In genomic region chr6:134195164-134195906, GRCh38 we compare ENCODE assay signal across 16 cellular contexts.
DNase-seq lines count a peak whose midpoint lies in the region; ATAC-seq, FAIRE-seq and TF ChIP-seq lines count a peak whose summit lies in the region.
"Had no signal": no experiment of that assay in that cellular context is flagged by ENCODE, and none has a peak within 500 bp of the region (broad histone marks: within the 10 kb centered on the region; RNA-seq: fewer than 3 reads in every experiment).

No MANE protein-coding gene starts in this region.

- H3K56ac ChIP-seq in H1 (replicated peaks; ENCODE audit: insufficient read length, low read depth, low read length) = no peak overlapping the region

- H3K4me1 Mint-ChIP-seq in mesothelial cell of epicardium = peaks cover 38% of the 10 kb centered on the region
- peaks cover 11% of the 10 kb centered on the region for H3K4me1 Mint-ChIP-seq in T-helper 17 cell

- H3K4me3 ChIP-seq in A549 (no peak overlapping the region), SU-DHL-6 (ENCODE audit: insufficient read depth, low read length, poor library complexity, severe bottlenecking) (no peak overlapping the region), H1 (ENCODE audit: extremely low read depth in 1 of 4, insufficient read depth in 2 of 4, low read depth in 3 of 4, low read length in 4 of 4) (no peak overlapping the region), right atrium auricular region (no peak overlapping the region)

- H3K27ac ChIP-seq in A549 = peak overlapping the region; percentile 41 to 79; a peak in 5 of 6 replicates
- H3K27ac ChIP-seq in SU-DHL-6 (ENCODE audit: low read depth, low read length) = peak overlapping the region; percentile 48
- H3K27ac ChIP-seq in H1 (ENCODE audit: low read depth, low read length) = no peak overlapping the region
- no peak overlapping the region for H3K27ac ChIP-seq in right atrium auricular region

- TF ChIP-seq RAD21 in A549 (conservative IDR thresholded peaks at IDR 0.05 in 1 of 2, IDR thresholded peaks at IDR 0.05 in 1 of 2) (no peak), H1 (IDR thresholded peaks at IDR 0.05 in 1 of 2, conservative IDR thresholded peaks at IDR 0.05 in 1 of 2; ENCODE audit: low read depth in 2 of 2, low read length in 2 of 2) (no peak)

- H3K4me2 ChIP-seq in A549 = peak overlapping the region; percentile 34
- peak overlapping the region; percentile 15 for H3K4me2 ChIP-seq in SU-DHL-6 (ENCODE audit: low read depth, low read length, poor library complexity, severe bottlenecking)
- H3K4me2 ChIP-seq in H1 (ENCODE audit: insufficient read depth in 1 of 2, low read depth in 2 of 2, low read length in 2 of 2) = no peak overlapping the region

- no peak overlapping the region for H4K8ac ChIP-seq in H1 (ENCODE audit: extremely low read depth, insufficient read depth, low read length)

- DNase-seq in A549 (ENCODE audit: low read depth in 1 of 2, low spot score in 1 of 2) (no peak), H1 (ENCODE audit: low read depth in 1 of 2, low spot score in 2 of 2) (no peak), mesothelial cell of epicardium (ENCODE audit: low spot score in 2 of 2, unreplicated experiment in 2 of 2) (no peak), right atrium auricular region (ENCODE audit: low spot score) (no peak), T-helper 17 cell (no peak)
- DNase-seq: activated CD4-positive, alpha-beta T cell treated with anti-CD3 and anti-CD28 coated beads, Interleukin-2, amount 50 U/mL, for 48 hours; activated naive CD8-positive, alpha-beta T cell treated with anti-CD3 and anti-CD28 coated beads, Interleukin-2, amount 10 ng/mL, durations not matched to agents 7 days and 5 days; activated T-cell treated with anti-CD3 and anti-CD28 coated beads, Interleukin-2, amount 50 U/mL, for 1 hour; DMS79 treated with DMSO at 0.1 percent for 48 hours; left colon; NCI-H1048; NCI-H748 treated with DMSO at 0.1 percent for 48 hours; stimulated activated naive CD4-positive, alpha-beta T cell treated with Interleukin-2 at 50 U/mL for 16 hours had no signal

- H3K23me2 ChIP-seq in H1 (ENCODE audit: low read depth, low read length) = no peaks in the 10 kb centered on the region; the same call in 1 of the 2 replicates

- H2AFZ ChIP-seq in SU-DHL-6 (ENCODE audit: low read depth, low read length, severe bottlenecking) (peak overlapping the region; percentile 1), H1 (ENCODE audit: low read length) (peak overlapping the region; percentile 42; the same call in 1 of the 2 replicates)

- peaks cover 52% of the 10 kb centered on the region for H3K4me1 ChIP-seq in A549
- H3K4me1 ChIP-seq in H1 (replicated peaks in 1 of 4; ENCODE audit: control insufficient read depth in 3 of 4, insufficient read depth in 4 of 4, low read length in 3 of 4) = peaks cover 0 to 8% (median 3%) of the 10 kb centered on the region in 4 experiments; a peak in 2 of 7 replicates
- peaks cover 0 to 11% of the 10 kb centered on the region in 2 donors for H3K4me1 ChIP-seq in right atrium auricular region

- no peak overlapping the region for H4K91ac ChIP-seq in H1 (replicated peaks; ENCODE audit: insufficient read length, low read length)

- H3K18ac ChIP-seq in H1 (ENCODE audit: extremely low read depth, low read length) = no peak overlapping the region

- TF ChIP-seq POLR2A in A549 (IDR thresholded peaks at IDR 0.05; ENCODE audit: low read length) = no peak
- TF ChIP-seq POLR2A in H1 (IDR thresholded peaks at IDR 0.05; ENCODE audit: control extremely low read depth in 1 of 2, low read depth in 2 of 2, low read length in 2 of 2) = no peak

- ATAC-seq in A549 = no peak
- no peak for ATAC-seq in GM21360 (IDR thresholded peaks at IDR 0.05; ENCODE audit: unreplicated experiment)
- ATAC-seq in GM18861 (IDR thresholded peaks at IDR 0.05; ENCODE audit: unreplicated experiment) = no peak
- ATAC-seq in T-helper 17 cell = no peak
- ATAC-seq: left colon had no signal

- WGBS in A549 (ENCODE audit: missing lambda C conversion rate) = 55% methylated on average over 3 of the region's 3 CpGs
- WGBS in H1 (ENCODE audit: extremely low coverage in 1 of 2, insufficient coverage in 1 of 2, insufficient read length in 1 of 2, insufficient replicate concordance in 2 of 2, low coverage in 1 of 2, low lambda C conversion rate in 2 of 2, missing lambda C conversion rate in 1 of 2), 2 experiments = 88% methylated on average over 3 of the region's 3 CpGs; no CpG with 5 or more reads in 1 of the 2 experiments

- FAIRE-seq in A549 (lab: Jason Lieb, UNC) (no peak), H1 (lab: Jason Lieb, UNC) (no peak)

- no peak overlapping the region for H2BK120ac ChIP-seq in H1 (replicated peaks; ENCODE audit: low read depth, low read length)

- H3K27ac Mint-ChIP-seq in mesothelial cell of epicardium (peak overlapping the region; percentile 86), T-helper 17 cell (no peak overlapping the region)
- H3K27ac Mint-ChIP-seq: activated naive CD8-positive, alpha-beta T cell treated with anti-CD3 and anti-CD28 coated beads, Interleukin-2, amount 10 ng/mL, durations not matched to agents 7 days and 5 days had no signal

- TF ChIP-seq CTCF in A549 (IDR thresholded peaks at IDR 0.05) (no peak), SU-DHL-6 (IDR thresholded peaks at IDR 0.05; ENCODE audit: insufficient read depth, low read length, poor library complexity, severe bottlenecking) (no peak), H1 (IDR thresholded peaks at IDR 0.05; ENCODE audit: control extremely low read depth in 1 of 3, insufficient read depth in 1 of 3, low read depth in 1 of 3, low read length in 3 of 3) (no peak), mesothelial cell of epicardium (IDR thresholded peaks at IDR 0.05; ENCODE audit: unreplicated experiment) (no peak), right atrium auricular region (IDR thresholded peaks at IDR 0.05) (no peak)

- no peak overlapping the region for H4K5ac ChIP-seq in H1 (ENCODE audit: insufficient read length, low read depth, low read length)

- no peak overlapping the region for H2BK12ac ChIP-seq in H1 (ENCODE audit: low read depth, low read length)

- H2BK5ac ChIP-seq in H1 (ENCODE audit: low read depth, low read length) = no peak overlapping the region

- H3K79me1 ChIP-seq in H1 (ENCODE audit: low read depth, low read length) = no peaks in the 10 kb centered on the region

- no peak overlapping the region for H3K23ac ChIP-seq in H1 (ENCODE audit: insufficient read length)

- H3F3A ChIP-seq in SU-DHL-6 (ENCODE audit: insufficient read depth) = peaks cover 28% of the 10 kb centered on the region

- H3K27me3 ChIP-seq in SU-DHL-6 (ENCODE audit: low read length) (no peaks in the 10 kb centered on the region), H1 (replicated peaks in 1 of 4; ENCODE audit: control insufficient read depth in 3 of 4, extremely low read depth in 1 of 4, insufficient read depth in 3 of 4, low read length in 3 of 4) (no peaks in the 10 kb centered on the region), right atrium auricular region (no peaks in the 10 kb centered on the region)

- peak overlapping the region; percentile 11; the same call in 1 of the 2 replicates for H3K9ac ChIP-seq in SU-DHL-6 (ENCODE audit: low read length)
- no peak overlapping the region for H3K9ac ChIP-seq in H1 (replicated peaks in 1 of 4; ENCODE audit: extremely low read depth in 1 of 4, low read depth in 3 of 4, low read length in 3 of 4)

- H3K9me3 Mint-ChIP-seq in mesothelial cell of epicardium = no peaks in the 10 kb centered on the region
- H3K9me3 Mint-ChIP-seq: activated naive CD8-positive, alpha-beta T cell treated with anti-CD3 and anti-CD28 coated beads, Interleukin-2, amount 10 ng/mL, durations not matched to agents 7 days and 5 days had no signal

- TF ChIP-seq EP300 in A549 (IDR thresholded peaks at IDR 0.05) (no peak), H1 (IDR thresholded peaks at IDR 0.05; ENCODE audit: borderline replicate concordance in 1 of 2, low read depth in 2 of 2, low read length in 2 of 2) (no peak)

- no peak overlapping the region for H2BK20ac ChIP-seq in H1 (ENCODE audit: low read length)

- no peaks in the 10 kb centered on the region for H3K9me2 ChIP-seq in SU-DHL-6 (replicated peaks; ENCODE audit: insufficient read depth, low read length)

- no peak overlapping the region for H2BK15ac ChIP-seq in H1 (ENCODE audit: low read length)

- POLR2A ChIA-PET in A549 (lab: Yijun Ruan, JAX) = no interaction called here
- POLR2A ChIA-PET in H1 (lab: Charles Lee; ENCODE audit: partially characterized antibody) = no interaction called here

- no peaks in the 10 kb centered on the region for H3K27me3 Mint-ChIP-seq in mesothelial cell of epicardium (ENCODE audit: low read depth)
- no peaks in the 10 kb centered on the region for H3K27me3 Mint-ChIP-seq in T-helper 17 cell
- H3K27me3 Mint-ChIP-seq: activated naive CD8-positive, alpha-beta T cell treated with anti-CD3 and anti-CD28 coated beads, Interleukin-2, amount 10 ng/mL, durations not matched to agents 7 days and 5 days had no signal

- H3K36me3 Mint-ChIP-seq in mesothelial cell of epicardium = no peaks in the 10 kb centered on the region
- no peaks in the 10 kb centered on the region for H3K36me3 Mint-ChIP-seq in T-helper 17 cell (ENCODE audit: low read depth)

- no peak overlapping the region for H3K14ac ChIP-seq in H1 (ENCODE audit: insufficient read length)

- H2AK5ac ChIP-seq in H1 (ENCODE audit: low read depth, low read length) = no peak overlapping the region

- CTCF ChIA-PET in A549 (lab: Yijun Ruan, JAX) (interaction anchor here (0.7 to 0.8 kb wide), 2 partner anchors 16 to 18 kb away, joined by 3 to 4 read pairs; no protein-coding TSS in a partner anchor), H1 (lab: Charles Lee; ENCODE audit: partially characterized antibody) (interaction anchor here (0.6 to 3.9 kb wide), 5 partner anchors 8 to 498 kb away, joined by 3 to 16 read pairs (median 4); no protein-coding TSS in a partner anchor)

- H3K9me3 ChIP-seq in A549 (no peaks in the 10 kb centered on the region), SU-DHL-6 (ENCODE audit: insufficient read depth, low read length) (no peaks in the 10 kb centered on the region), H1 (ENCODE audit: insufficient read depth in 2 of 2, low read depth in 1 of 2, low read length in 1 of 2) (no peaks in the 10 kb centered on the region), right atrium auricular region (no peaks in the 10 kb centered on the region), T-helper 17 cell (ENCODE audit: control insufficient read depth, low read length, poor library complexity, severe bottlenecking) (no peaks in the 10 kb centered on the region)

- no peak overlapping the region for H3K4me3 Mint-ChIP-seq in mesothelial cell of epicardium
- no peak overlapping the region for H3K4me3 Mint-ChIP-seq in T-helper 17 cell
- H3K4me3 Mint-ChIP-seq: activated naive CD8-positive, alpha-beta T cell treated with anti-CD3 and anti-CD28 coated beads, Interleukin-2, amount 10 ng/mL, durations not matched to agents 7 days and 5 days had no signal

- H4K20me1 ChIP-seq in SU-DHL-6 (ENCODE audit: low read depth, low read length) (no peaks in the 10 kb centered on the region), H1 (replicated peaks in 1 of 2; ENCODE audit: control insufficient read depth in 1 of 2, insufficient read depth in 2 of 2, low read length in 2 of 2) (no peaks in the 10 kb centered on the region)

- H3K36me3 ChIP-seq in SU-DHL-6 (ENCODE audit: low read length) = no peaks in the 10 kb centered on the region
- no peaks in the 10 kb centered on the region for H3K36me3 ChIP-seq in H1 (ENCODE audit: control insufficient read depth in 2 of 4, insufficient read depth in 4 of 4, low read length in 3 of 4)
- no peaks in the 10 kb centered on the region for H3K36me3 ChIP-seq in right atrium auricular region

- no peak overlapping the region for H3K4ac ChIP-seq in H1 (replicated peaks; ENCODE audit: insufficient read length, low read depth, low read length)

- H3K79me2 ChIP-seq in SU-DHL-6 (ENCODE audit: insufficient read depth, low read length) = no peaks in the 10 kb centered on the region
- no peaks in the 10 kb centered on the region for H3K79me2 ChIP-seq in H1 (ENCODE audit: control insufficient read depth in 1 of 2, insufficient read depth in 2 of 2, low read length in 2 of 2)

Comparison
In these comparisons a context has a peak if more than half of its experiments do, and no peak if none do; other contexts are left out.
1. H3K27ac ChIP-seq: peak in A549 (2 of 2) and SU-DHL-6 (single experiment); none in H1 (single experiment) and right atrium auricular region (0 of 2).
2. H3K4me2 ChIP-seq: peak in A549 (single experiment) and SU-DHL-6 (single experiment); none in H1 (0 of 2).